In the genomic region with DNA sequence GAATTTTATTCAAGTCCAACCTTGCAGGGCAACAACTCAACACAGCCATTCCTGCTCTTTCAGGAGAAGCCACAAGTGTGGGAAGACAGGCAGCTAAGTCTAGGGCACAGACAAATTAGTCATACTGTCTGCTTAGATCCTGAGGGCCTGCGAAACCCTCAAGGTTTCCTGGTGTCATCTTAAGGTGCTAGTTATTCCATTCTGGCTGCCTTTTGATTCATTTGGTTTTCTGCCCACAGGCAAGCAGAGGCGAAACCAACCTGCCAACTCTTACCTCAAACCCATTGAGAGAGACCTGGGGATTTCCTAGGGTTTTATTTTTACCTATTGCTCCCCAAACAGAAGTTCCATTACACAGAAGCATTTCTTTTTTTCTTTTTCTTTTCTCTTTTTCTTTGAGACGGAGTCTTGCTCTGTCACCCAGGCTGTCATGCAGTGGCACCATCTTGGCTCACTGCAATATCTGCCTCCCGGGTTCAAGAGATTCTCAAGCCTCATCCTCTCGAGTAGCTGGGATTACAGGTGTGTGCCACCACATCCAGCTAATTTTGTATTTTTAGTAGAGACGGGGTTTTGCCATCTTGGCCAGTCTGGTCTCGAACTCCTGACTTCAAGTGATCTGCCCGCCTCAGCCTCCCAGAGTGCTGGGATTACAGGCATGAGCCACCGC, we compare ENCODE assay signal across 2 cellular contexts.
TF ChIP-seq lines count a peak whose summit lies in the region.

No MANE protein-coding gene starts in this region.

TF ChIP-seq in A549, 52 proteins besides CTCF, POLR2A, EP300 and RAD21 (continued from another document):
- no peak for TF ChIP-seq FOSL2 (IDR thresholded peaks at IDR 0.05)
- peak; percentile 30; the same call in 1 of the 2 replicates for TF ChIP-seq FOSL2 (CRISPR knock-in tag; IDR thresholded peaks at IDR 0.05)
- TF ChIP-seq, protein P1, sequence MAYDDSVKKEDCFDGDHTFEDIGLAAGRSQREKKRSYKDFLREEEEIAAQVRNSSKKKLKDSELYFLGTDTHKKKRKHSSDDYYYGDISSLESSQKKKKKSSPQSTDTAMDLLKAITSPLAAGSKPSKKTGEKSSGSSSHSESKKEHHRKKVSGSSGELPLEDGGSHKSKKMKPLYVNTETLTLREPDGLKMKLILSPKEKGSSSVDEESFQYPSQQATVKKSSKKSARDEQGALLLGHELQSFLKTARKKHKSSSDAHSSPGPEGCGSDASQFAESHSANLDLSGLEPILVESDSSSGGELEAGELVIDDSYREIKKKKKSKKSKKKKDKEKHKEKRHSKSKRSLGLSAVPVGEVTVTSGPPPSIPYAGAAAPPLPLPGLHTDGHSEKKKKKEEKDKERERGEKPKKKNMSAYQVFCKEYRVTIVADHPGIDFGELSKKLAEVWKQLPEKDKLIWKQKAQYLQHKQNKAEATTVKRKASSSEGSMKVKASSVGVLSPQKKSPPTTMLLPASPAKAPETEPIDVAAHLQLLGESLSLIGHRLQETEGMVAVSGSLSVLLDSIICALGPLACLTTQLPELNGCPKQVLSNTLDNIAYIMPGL (CRISPR knock-in tag; IDR thresholded peaks at IDR 0.05; ENCODE audit: borderline replicate concordance) = no peak
- no peak for TF ChIP-seq KDM1A (IDR thresholded peaks at IDR 0.05; ENCODE audit: low read depth)

TF ChIP-seq in HepG2, 621 proteins besides CTCF, POLR2A, EP300 and RAD21:
- TF ChIP-seq HES4 (CRISPR knock-in tag; IDR thresholded peaks at IDR 0.05; ENCODE audit: borderline replicate concordance) (no peak), DNMT3B (CRISPR knock-in tag; conservative IDR thresholded peaks at IDR 0.05) (no peak), SPEN (CRISPR knock-in tag; IDR thresholded peaks at IDR 0.05; ENCODE audit: low read depth) (no peak), ZNF343 (CRISPR knock-in tag; IDR thresholded peaks at IDR 0.05) (no peak)
- TF ChIP-seq, protein P2, sequence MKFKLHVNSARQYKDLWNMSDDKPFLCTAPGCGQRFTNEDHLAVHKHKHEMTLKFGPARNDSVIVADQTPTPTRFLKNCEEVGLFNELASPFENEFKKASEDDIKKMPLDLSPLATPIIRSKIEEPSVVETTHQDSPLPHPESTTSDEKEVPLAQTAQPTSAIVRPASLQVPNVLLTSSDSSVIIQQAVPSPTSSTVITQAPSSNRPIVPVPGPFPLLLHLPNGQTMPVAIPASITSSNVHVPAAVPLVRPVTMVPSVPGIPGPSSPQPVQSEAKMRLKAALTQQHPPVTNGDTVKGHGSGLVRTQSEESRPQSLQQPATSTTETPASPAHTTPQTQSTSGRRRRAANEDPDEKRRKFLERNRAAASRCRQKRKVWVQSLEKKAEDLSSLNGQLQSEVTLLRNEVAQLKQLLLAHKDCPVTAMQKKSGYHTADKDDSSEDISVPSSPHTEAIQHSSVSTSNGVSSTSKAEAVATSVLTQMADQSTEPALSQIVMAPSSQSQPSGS (CRISPR knock-in tag; IDR thresholded peaks at IDR 0.05) = no peak
TF ChIP-seq in HepG2: peak in this region for 0.
